In the genomic region with DNA sequence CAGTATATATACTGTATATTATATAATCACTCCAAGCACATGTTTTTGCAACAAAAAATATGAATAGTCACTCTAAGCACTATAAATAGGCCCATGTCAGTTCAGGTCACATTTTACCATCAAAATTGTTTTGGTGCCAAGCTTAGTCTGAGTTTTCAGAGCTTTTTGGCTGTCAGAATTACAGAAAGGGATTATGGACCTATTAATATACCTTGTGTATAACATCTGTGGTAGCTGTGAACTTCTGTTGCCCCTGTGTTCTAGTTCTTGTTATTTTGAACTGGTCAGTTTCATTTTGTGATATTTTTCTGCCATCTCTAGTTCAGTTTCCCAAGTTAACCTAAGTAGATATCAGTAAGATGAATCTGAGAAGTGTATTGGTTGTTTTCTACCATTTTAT, we compare ENCODE assay signal across 26 cellular contexts. TPM values are rescaled to one million over a fixed set of nuclear protein-coding genes. Genes with fewer than 3 reads are reported as not detected.
DNase-seq lines count a peak whose midpoint lies in the region; ATAC-seq, FAIRE-seq and TF ChIP-seq lines count a peak whose summit lies in the region.
"Had no signal": no experiment of that assay in that cellular context is flagged by ENCODE, and none has a peak within 500 bp of the region (broad histone marks: within the 10 kb centered on the region; RNA-seq: fewer than 3 reads in every experiment).

No MANE protein-coding gene starts in this region.

- H3K9me3 ChIP-seq in astrocyte (ENCODE audit: insufficient read depth, low read depth, low read length) = no peaks in the 10 kb centered on the region
- no peaks in the 10 kb centered on the region for H3K9me3 ChIP-seq in thoracic aorta
- H3K9me3 ChIP-seq: HAP-1 had no signal

- peaks cover 2% of the 10 kb centered on the region for H3K4me1 Mint-ChIP-seq in astrocyte (ENCODE audit: low read depth, unreplicated experiment)

- H3K36me3 Mint-ChIP-seq in astrocyte (ENCODE audit: low read depth, unreplicated experiment) = peaks cover 13% of the 10 kb centered on the region

- H3K79me2 ChIP-seq in KMS-11 (ENCODE audit: insufficient read depth, low read depth) (no peaks in the 10 kb centered on the region), astrocyte (ENCODE audit: insufficient read depth, low read length) (no peaks in the 10 kb centered on the region)

- no peaks in the 10 kb centered on the region for H3K27me3 ChIP-seq in KMS-11 (ENCODE audit: insufficient read depth, low read depth)
- H3K27me3 ChIP-seq in astrocyte (ENCODE audit: insufficient read depth, low read length) = no peaks in the 10 kb centered on the region
- no peaks in the 10 kb centered on the region for H3K27me3 ChIP-seq in thoracic aorta (replicated peaks; ENCODE audit: insufficient read depth)

- no peaks in the 10 kb centered on the region for H4K20me1 ChIP-seq in KMS-11 (ENCODE audit: insufficient read depth)
- H4K20me1 ChIP-seq in astrocyte (ENCODE audit: insufficient read depth, low read length) = no peaks in the 10 kb centered on the region

- H3K4me2 ChIP-seq in KMS-11 (peak overlapping the region; percentile 26), astrocyte (ENCODE audit: low read length) (no peak overlapping the region)

- no peaks in the 10 kb centered on the region for H3K27me3 Mint-ChIP-seq in astrocyte (ENCODE audit: low read depth, unreplicated experiment)
- H3K27me3 Mint-ChIP-seq: CD4-positive, alpha-beta memory T cell had no signal

- no peaks in the 10 kb centered on the region for H3K9me3 Mint-ChIP-seq in astrocyte (ENCODE audit: unreplicated experiment)
- H3K9me3 Mint-ChIP-seq: CD4-positive, alpha-beta memory T cell; HFFc6 had no signal

- H3K4me1 ChIP-seq in KMS-11 (ENCODE audit: low read depth, poor library complexity, severe bottlenecking) (peaks cover 19% of the 10 kb centered on the region), astrocyte (ENCODE audit: insufficient read depth, low read length) (no peaks in the 10 kb centered on the region), thoracic aorta (ENCODE audit: control insufficient read depth in 1 of 2, low read depth in 2 of 2) (peaks cover 5 to 12% of the 10 kb centered on the region in 2 donors)

- DNase-seq in astrocyte (ENCODE audit: low read depth) (no peak), myocyte (ENCODE audit: low read depth) (peak; percentile 3), thoracic aorta (ENCODE audit: low spot score) (no peak), cortex of kidney (lab: John Stamatoyannopoulos, UW) (no peak), SIG-M5 (lab: John Stamatoyannopoulos, UW) (no peak)
- DNase-seq: C1 segment of cervical spinal cord; CD4-positive, alpha-beta memory T cell; COR-L47; DMS53; GOT3; HFFc6; IMR-90; KG1; NCI-H1092 treated with DMSO at 0.1 percent for 48 hours; NCI-H146; NCI-H2029 treated with DMSO at 0.1 percent for 48 hours; NCI-H446 treated with DMSO at 0.1 percent for 48 hours; NCI-H526; RPMI8226; SHP77 had no signal

- H3K27ac ChIP-seq in KMS-11 = no peak overlapping the region
- no peak overlapping the region for H3K27ac ChIP-seq in astrocyte (ENCODE audit: low read depth, low read length)
- no peak overlapping the region for H3K27ac ChIP-seq in thoracic aorta

- no peak overlapping the region for H3K4me3 ChIP-seq in KMS-11 (IDR thresholded peaks at IDR 0.05; ENCODE audit: insufficient read depth, low read depth, low read length)
- H3K4me3 ChIP-seq in astrocyte (ENCODE audit: insufficient read depth, low read depth, low read length) = no peak overlapping the region
- H3K4me3 ChIP-seq in thoracic aorta = no peak overlapping the region
- H3K4me3 ChIP-seq: HAP-1 had no signal

- TF ChIP-seq CTCF in KMS-11 (conservative IDR thresholded peaks at IDR 0.05; ENCODE audit: low read depth, low read length) = no peak
- TF ChIP-seq CTCF in astrocyte (IDR thresholded peaks at IDR 0.05; ENCODE audit: insufficient read depth, low read depth, low read length) = no peak
- no peak for TF ChIP-seq CTCF in thoracic aorta (IDR thresholded peaks at IDR 0.05)

- ATAC-seq in thoracic aorta (ENCODE audit: insufficient number of reproducible peaks, low FRiP score, low read depth) = peak; percentile 20
- ATAC-seq in GM18870 (IDR thresholded peaks at IDR 0.05; ENCODE audit: unreplicated experiment) = no peak

- H3K4me3 Mint-ChIP-seq in astrocyte (ENCODE audit: unreplicated experiment) = no peak overlapping the region
- H3K4me3 Mint-ChIP-seq: CD4-positive, alpha-beta memory T cell; HFFc6 had no signal

- peak; percentile 9 for FAIRE-seq in astrocyte (lab: Jason Lieb, UNC)
- FAIRE-seq: A204.1, G401.6 had no signal

- no peak overlapping the region for H3K27ac Mint-ChIP-seq in astrocyte (ENCODE audit: unreplicated experiment)
- H3K27ac Mint-ChIP-seq: HFFc6 had no signal

- H2AFZ ChIP-seq in KMS-11 (ENCODE audit: low read depth) (no peak overlapping the region), astrocyte (ENCODE audit: low read depth, low read length) (no peak overlapping the region)

- H3K36me3 ChIP-seq in KMS-11 (ENCODE audit: insufficient read depth) (peaks cover 6% of the 10 kb centered on the region; the same call in 1 of the 2 replicates), astrocyte (ENCODE audit: insufficient read depth, low read length) (peaks cover 25% of the 10 kb centered on the region), thoracic aorta (peaks cover 21% of the 10 kb centered on the region)

- H3K9ac ChIP-seq in KMS-11 (no peak overlapping the region), astrocyte (ENCODE audit: low read length) (no peak overlapping the region)

RNA-seq across cellular contexts. Expression of gene EXOC1, which starts 22.9 kb away (rescaled TPM):
- total RNA-seq in astrocyte (29.9 and 33.3 TPM in 2 replicates), myocyte (43.4 and 43.5 TPM in 2 replicates), thoracic aorta (10 to 100 TPM; 33.5 to 60.5 TPM)
- 17.3 TPM for polyA plus RNA-seq in myocyte (2012)

RNA-seq across cellular contexts. Expression of gene EXOC1L, which starts 56.8 kb away (rescaled TPM):
- total RNA-seq in astrocyte = not detected in 2 replicates
- total RNA-seq in myocyte = not detected in 2 replicates
- polyA plus RNA-seq in myocyte (2012) = not detected
- total RNA-seq in thoracic aorta = not detected
- total RNA-seq: CD4-positive, alpha-beta memory T cell; HFFc6; IMR-90 had no signal
- polyA plus RNA-seq: AG04450; CD4-positive, alpha-beta memory T cell; IMR-90 had no signal
